15 cellular contexts compared by ENCODE assay signal in the genomic region with DNA sequence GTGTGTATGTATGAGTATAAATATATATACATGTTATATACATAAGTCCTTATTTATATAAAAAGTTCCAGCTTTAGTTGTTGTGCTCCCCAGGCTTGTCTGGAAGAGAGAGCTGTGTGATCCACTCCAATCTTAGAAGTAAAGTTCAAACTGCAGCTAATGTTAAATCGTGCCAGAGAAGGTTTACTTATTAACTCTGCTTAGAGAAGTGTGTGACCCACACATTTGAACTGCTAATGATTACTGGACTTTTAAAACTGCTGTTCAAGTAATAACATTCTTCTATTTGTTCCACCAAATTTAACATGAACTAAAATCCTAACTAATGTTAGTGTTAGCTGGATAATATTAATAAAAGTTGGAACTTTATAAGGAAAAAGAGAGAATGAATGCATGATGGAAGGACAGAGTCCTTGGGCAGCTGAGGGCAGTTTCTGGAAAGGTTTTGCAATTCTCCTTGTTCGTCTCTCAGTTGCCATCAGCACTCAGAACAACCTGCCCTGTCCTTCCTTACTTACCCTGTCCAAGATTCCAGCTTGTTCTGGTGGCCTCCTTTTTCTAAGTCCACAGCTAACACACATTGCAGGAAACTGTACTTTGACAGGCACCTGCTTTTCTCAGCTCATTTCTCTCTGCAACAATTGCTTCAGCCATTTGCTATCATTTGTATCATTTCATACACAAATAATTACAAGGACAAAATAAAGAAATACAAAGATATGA.
A peak's percentile ranks its signal among the peaks of the same experiment; 100 is the strongest.
DNase-seq lines count a peak whose midpoint lies in the region; ATAC-seq and TF ChIP-seq lines count a peak whose summit lies in the region.
"Had no signal": no experiment of that assay in that cellular context is flagged by ENCODE, and none has a peak within 500 bp of the region (broad histone marks: within the 10 kb centered on the region; RNA-seq: fewer than 3 reads in every experiment).

No MANE protein-coding gene starts in this region.

- DNase-seq in HuH-7.5 (ENCODE audit: low spot score) (peak; percentile 39), left lobe of liver (ENCODE audit: low spot score) (peak; percentile 65), left cardiac atrium (no peak), ureter (ENCODE audit: low spot score) (no peak), NCI-H1105 (lab: John Stamatoyannopoulos, UW) (no peak)
- DNase-seq in effector CD8-positive, alpha-beta T cell (lab: John Stamatoyannopoulos, UW), result no peak
- DNase-seq: activated CD4-positive, alpha-beta T cell treated with anti-CD3 and anti-CD28 coated beads for 36 hours; activated T-cell treated with anti-CD3 and anti-CD28 coated beads, Interleukin-2, amount 50 U/mL, for 48 hours; anterior cingulate cortex; DMS79; foreskin melanocyte; spleen had no signal

- intact Hi-C loops in left cardiac atrium (cut with DNase I), result no loop called here

- ATAC-seq in GM19467 (IDR thresholded peaks at IDR 0.05; ENCODE audit: unreplicated experiment) (peak; percentile 47), left lobe of liver (peak; percentile 84), left cardiac atrium (no peak)

- no peak for TF ChIP-seq CTCF in 22Rv1 (IDR thresholded peaks at IDR 0.05)

- H3K27ac ChIP-seq in 22Rv1, result peak overlapping the region; percentile 56
- H3K27ac ChIP-seq: neural progenitor cell had no signal

Comparison
In these comparisons a context has a peak if more than half of its experiments do, and no peak if none do; other contexts are left out.
1. ATAC-seq: peak in GM19467 (single experiment) and left lobe of liver (single experiment); none in left cardiac atrium (0 of 2).
2. DNase-seq: peak in HuH-7.5 (single experiment) and left lobe of liver (single experiment); none in left cardiac atrium (single experiment), effector CD8-positive, alpha-beta T cell (single experiment), ureter (single experiment) and NCI-H1105 (single experiment).